In the genomic region with DNA sequence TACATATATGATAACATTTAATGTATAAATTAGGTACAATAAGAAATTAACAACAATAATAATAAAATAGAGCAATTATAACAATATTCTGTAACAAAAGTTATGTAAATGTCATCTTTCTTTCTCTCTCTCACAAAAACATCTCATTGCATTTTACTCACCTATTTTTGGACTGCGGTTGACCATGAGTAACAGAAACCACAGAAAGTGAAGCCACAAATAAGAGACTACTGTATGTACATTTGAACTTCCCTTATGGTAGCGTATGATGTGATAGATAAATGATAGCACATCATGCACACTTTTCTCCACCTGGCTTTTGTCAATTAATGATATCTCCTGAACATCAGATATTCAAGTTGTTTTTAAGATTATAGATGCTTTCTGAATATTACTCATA, we compare ENCODE assay signal across 1 cellular context.
TF ChIP-seq lines count a peak whose summit lies in the region.

No MANE protein-coding gene starts in this region.

TF ChIP-seq in GM12878, 131 proteins besides CTCF, POLR2A, EP300 and RAD21 (continued from another document and continues in another):
- TF ChIP-seq, protein P1, sequence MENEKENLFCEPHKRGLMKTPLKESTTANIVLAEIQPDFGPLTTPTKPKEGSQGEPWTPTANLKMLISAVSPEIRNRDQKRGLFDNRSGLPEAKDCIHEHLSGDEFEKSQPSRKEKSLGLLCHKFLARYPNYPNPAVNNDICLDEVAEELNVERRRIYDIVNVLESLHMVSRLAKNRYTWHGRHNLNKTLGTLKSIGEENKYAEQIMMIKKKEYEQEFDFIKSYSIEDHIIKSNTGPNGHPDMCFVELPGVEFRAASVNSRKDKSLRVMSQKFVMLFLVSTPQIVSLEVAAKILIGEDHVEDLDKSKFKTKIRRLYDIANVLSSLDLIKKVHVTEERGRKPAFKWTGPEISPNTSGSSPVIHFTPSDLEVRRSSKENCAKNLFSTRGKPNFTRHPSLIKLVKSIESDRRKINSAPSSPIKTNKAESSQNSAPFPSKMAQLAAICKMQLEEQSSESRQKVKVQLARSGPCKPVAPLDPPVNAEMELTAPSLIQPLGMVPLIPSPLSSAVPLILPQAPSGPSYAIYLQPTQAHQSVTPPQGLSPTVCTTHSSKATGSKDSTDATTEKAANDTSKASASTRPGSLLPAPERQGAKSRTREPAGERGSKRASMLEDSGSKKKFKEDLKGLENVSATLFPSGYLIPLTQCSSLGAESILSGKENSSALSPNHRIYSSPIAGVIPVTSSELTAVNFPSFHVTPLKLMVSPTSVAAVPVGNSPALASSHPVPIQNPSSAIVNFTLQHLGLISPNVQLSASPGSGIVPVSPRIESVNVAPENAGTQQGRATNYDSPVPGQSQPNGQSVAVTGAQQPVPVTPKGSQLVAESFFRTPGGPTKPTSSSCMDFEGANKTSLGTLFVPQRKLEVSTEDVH (IDR thresholded peaks at IDR 0.05; ENCODE audit: low read depth, partially characterized antibody): no peak
- TF ChIP-seq KDM1A (IDR thresholded peaks at IDR 0.05; ENCODE audit: borderline replicate concordance) (no peak), NFIC (IDR thresholded peaks at IDR 0.05; ENCODE audit: low read depth, low read length) (peak; percentile 87), MEF2B (IDR thresholded peaks at IDR 0.05; ENCODE audit: partially characterized antibody, poor library complexity, severe bottlenecking) (peak; percentile 96), TBL1XR1 (IDR thresholded peaks at IDR 0.05; ENCODE audit: low read depth, low read length) (peak; percentile 85), IKZF1 (conservative IDR thresholded peaks at IDR 0.05) (no peak), CBFB (IDR thresholded peaks at IDR 0.05; ENCODE audit: low read depth) (peak; percentile 97), TCF3 (IDR thresholded peaks at IDR 0.05; ENCODE audit: borderline replicate concordance, insufficient read depth, low read depth, low read length) (no peak), BCL11A (IDR thresholded peaks at IDR 0.05; ENCODE audit: low read depth, low read length) (peak; percentile 51; the same call in 1 of the 2 replicates), BMI1 (IDR thresholded peaks at IDR 0.05; ENCODE audit: borderline replicate concordance) (0 out of 2 replicates have a peak, but pooled peaks have one; percentile 7), HDGF (IDR thresholded peaks at IDR 0.05) (no peak), POLR2AphosphoS5 (IDR thresholded peaks at IDR 0.05; ENCODE audit: low read length) (no peak), TCF7 (IDR thresholded peaks at IDR 0.05; ENCODE audit: borderline replicate concordance) (0 out of 2 replicates have a peak, but pooled peaks have one; percentile 27), PML (IDR thresholded peaks at IDR 0.05; ENCODE audit: low read length) (0 out of 2 replicates have a peak, but pooled peaks have one; percentile 39), NR2F1 (conservative IDR thresholded peaks at IDR 0.05) (peak; percentile 59; the same call in 1 of the 2 replicates), JUNB (IDR thresholded peaks at IDR 0.05) (peak; percentile 56; the same call in 1 of the 2 replicates), RAD51 (IDR thresholded peaks at IDR 0.05) (no peak), SMARCA5 (IDR thresholded peaks at IDR 0.05) (no peak), ZBED1 (IDR thresholded peaks at IDR 0.05; ENCODE audit: borderline replicate concordance) (0 out of 2 replicates have a peak, but pooled peaks have one; percentile 72), RELA (IDR thresholded peaks at IDR 0.05; ENCODE audit: borderline replicate concordance, partially characterized antibody) (no peak), IKZF2 (IDR thresholded peaks at IDR 0.05) (peak in 1 of 2 experiments; percentile 40; a peak in 1 of 4 replicates), PAX8 (IDR thresholded peaks at IDR 0.05) (no peak), HDAC6 (IDR thresholded peaks at IDR 0.05; ENCODE audit: unreplicated experiment) (no peak), BRCA1 (IDR thresholded peaks at IDR 0.05; ENCODE audit: low read depth, low read length) (no peak), CEBPB (IDR thresholded peaks at IDR 0.05; ENCODE audit: borderline replicate concordance in 1 of 2, low read depth in 2 of 2, low read length in 2 of 2) (peak in 1 of 2 experiments; percentile 68; a peak in 1 of 4 replicates), CHD4 (IDR thresholded peaks at IDR 0.05) (no peak), POLR2AphosphoS2 (IDR thresholded peaks at IDR 0.05; ENCODE audit: low read depth, low read length) (no peak), RCOR1 (conservative IDR thresholded peaks at IDR 0.05; ENCODE audit: low read depth, low read length) (0 out of 2 replicates have a peak, but pooled peaks have one; percentile 48), HDAC2 (IDR thresholded peaks at IDR 0.05) (no peak), MYC (IDR thresholded peaks at IDR 0.05; ENCODE audit: insufficient read depth, insufficient read length, insufficient replicate concordance, low read length, severe bottlenecking) (no peak), MEF2A (IDR thresholded peaks at IDR 0.05; ENCODE audit: insufficient read depth, low read depth, low read length) (peak; percentile 99), YY1 (IDR thresholded peaks at IDR 0.05; ENCODE audit: low read depth, low read length) (no peak), SREBF1 (IDR thresholded peaks at IDR 0.05; ENCODE audit: low read length) (no peak), SMAD1 (IDR thresholded peaks at IDR 0.05; ENCODE audit: low read depth, partially characterized antibody) (no peak), SREBF2 (IDR thresholded peaks at IDR 0.05; ENCODE audit: low read length) (no peak), RFX5 (IDR thresholded peaks at IDR 0.05; ENCODE audit: low read depth, low read length) (no peak), NFXL1 (IDR thresholded peaks at IDR 0.05; ENCODE audit: borderline replicate concordance) (no peak), CBX5 (IDR thresholded peaks at IDR 0.05; ENCODE audit: low read depth) (peak; percentile 23; the same call in 1 of the 2 replicates), CHD1 (IDR thresholded peaks at IDR 0.05; ENCODE audit: low read depth, low read length) (no peak), DPF2 (IDR thresholded peaks at IDR 0.05) (peak; percentile 53; the same call in 1 of the 2 replicates), MTA2 (IDR thresholded peaks at IDR 0.05; ENCODE audit: low read depth) (peak; percentile 64; the same call in 1 of the 2 replicates), STAT3 (IDR thresholded peaks at IDR 0.05; ENCODE audit: low read depth, low read length) (no peak), CREB1 (IDR thresholded peaks at IDR 0.05; ENCODE audit: low read depth) (peak; percentile 49; the same call in 1 of the 2 replicates), FOXK2 (IDR thresholded peaks at IDR 0.05) (no peak), YBX1 (IDR thresholded peaks at IDR 0.05) (no peak), SIX5 (IDR thresholded peaks at IDR 0.05; ENCODE audit: low read depth, low read length, severe bottlenecking) (no peak), LARP7 (IDR thresholded peaks at IDR 0.05) (no peak), KLF5 (IDR thresholded peaks at IDR 0.05; ENCODE audit: partially characterized antibody) (no peak), POU2F2 (IDR thresholded peaks at IDR 0.05; ENCODE audit: borderline replicate concordance, low read depth, low read length) (peak; percentile 40; the same call in 1 of the 3 replicates), GATAD2B (conservative IDR thresholded peaks at IDR 0.05; ENCODE audit: low read depth) (no peak), RB1 (IDR thresholded peaks at IDR 0.05; ENCODE audit: borderline replicate concordance) (no peak)
- TF ChIP-seq, protein P2, sequence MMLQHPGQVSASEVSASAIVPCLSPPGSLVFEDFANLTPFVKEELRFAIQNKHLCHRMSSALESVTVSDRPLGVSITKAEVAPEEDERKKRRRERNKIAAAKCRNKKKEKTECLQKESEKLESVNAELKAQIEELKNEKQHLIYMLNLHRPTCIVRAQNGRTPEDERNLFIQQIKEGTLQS (IDR thresholded peaks at IDR 0.05; ENCODE audit: borderline replicate concordance, extremely low read depth, low read depth, low read length): no peak
- TF ChIP-seq, protein P3, sequence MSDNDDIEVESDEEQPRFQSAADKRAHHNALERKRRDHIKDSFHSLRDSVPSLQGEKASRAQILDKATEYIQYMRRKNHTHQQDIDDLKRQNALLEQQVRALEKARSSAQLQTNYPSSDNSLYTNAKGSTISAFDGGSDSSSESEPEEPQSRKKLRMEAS (IDR thresholded peaks at IDR 0.05; ENCODE audit: low read depth, low read length): no peak
- TF ChIP-seq, protein P4, sequence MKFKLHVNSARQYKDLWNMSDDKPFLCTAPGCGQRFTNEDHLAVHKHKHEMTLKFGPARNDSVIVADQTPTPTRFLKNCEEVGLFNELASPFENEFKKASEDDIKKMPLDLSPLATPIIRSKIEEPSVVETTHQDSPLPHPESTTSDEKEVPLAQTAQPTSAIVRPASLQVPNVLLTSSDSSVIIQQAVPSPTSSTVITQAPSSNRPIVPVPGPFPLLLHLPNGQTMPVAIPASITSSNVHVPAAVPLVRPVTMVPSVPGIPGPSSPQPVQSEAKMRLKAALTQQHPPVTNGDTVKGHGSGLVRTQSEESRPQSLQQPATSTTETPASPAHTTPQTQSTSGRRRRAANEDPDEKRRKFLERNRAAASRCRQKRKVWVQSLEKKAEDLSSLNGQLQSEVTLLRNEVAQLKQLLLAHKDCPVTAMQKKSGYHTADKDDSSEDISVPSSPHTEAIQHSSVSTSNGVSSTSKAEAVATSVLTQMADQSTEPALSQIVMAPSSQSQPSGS (IDR thresholded peaks at IDR 0.05; ENCODE audit: low read length): peak; percentile 91
- TF ChIP-seq, protein P5, sequence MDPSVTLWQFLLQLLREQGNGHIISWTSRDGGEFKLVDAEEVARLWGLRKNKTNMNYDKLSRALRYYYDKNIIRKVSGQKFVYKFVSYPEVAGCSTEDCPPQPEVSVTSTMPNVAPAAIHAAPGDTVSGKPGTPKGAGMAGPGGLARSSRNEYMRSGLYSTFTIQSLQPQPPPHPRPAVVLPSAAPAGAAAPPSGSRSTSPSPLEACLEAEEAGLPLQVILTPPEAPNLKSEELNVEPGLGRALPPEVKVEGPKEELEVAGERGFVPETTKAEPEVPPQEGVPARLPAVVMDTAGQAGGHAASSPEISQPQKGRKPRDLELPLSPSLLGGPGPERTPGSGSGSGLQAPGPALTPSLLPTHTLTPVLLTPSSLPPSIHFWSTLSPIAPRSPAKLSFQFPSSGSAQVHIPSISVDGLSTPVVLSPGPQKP (IDR thresholded peaks at IDR 0.05; ENCODE audit: low read depth, low read length): no peak
- TF ChIP-seq, protein P6, sequence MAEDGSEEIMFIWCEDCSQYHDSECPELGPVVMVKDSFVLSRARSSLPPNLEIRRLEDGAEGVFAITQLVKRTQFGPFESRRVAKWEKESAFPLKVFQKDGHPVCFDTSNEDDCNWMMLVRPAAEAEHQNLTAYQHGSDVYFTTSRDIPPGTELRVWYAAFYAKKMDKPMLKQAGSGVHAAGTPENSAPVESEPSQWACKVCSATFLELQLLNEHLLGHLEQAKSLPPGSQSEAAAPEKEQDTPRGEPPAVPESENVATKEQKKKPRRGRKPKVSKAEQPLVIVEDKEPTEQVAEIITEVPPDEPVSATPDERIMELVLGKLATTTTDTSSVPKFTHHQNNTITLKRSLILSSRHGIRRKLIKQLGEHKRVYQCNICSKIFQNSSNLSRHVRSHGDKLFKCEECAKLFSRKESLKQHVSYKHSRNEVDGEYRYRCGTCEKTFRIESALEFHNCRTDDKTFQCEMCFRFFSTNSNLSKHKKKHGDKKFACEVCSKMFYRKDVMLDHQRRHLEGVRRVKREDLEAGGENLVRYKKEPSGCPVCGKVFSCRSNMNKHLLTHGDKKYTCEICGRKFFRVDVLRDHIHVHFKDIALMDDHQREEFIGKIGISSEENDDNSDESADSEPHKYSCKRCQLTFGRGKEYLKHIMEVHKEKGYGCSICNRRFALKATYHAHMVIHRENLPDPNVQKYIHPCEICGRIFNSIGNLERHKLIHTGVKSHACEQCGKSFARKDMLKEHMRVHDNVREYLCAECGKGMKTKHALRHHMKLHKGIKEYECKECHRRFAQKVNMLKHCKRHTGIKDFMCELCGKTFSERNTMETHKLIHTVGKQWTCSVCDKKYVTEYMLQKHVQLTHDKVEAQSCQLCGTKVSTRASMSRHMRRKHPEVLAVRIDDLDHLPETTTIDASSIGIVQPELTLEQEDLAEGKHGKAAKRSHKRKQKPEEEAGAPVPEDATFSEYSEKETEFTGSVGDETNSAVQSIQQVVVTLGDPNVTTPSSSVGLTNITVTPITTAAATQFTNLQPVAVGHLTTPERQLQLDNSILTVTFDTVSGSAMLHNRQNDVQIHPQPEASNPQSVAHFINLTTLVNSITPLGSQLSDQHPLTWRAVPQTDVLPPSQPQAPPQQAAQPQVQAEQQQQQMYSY (CRISPR knock-in tag; IDR thresholded peaks at IDR 0.05): no peak
- TF ChIP-seq, protein P7, sequence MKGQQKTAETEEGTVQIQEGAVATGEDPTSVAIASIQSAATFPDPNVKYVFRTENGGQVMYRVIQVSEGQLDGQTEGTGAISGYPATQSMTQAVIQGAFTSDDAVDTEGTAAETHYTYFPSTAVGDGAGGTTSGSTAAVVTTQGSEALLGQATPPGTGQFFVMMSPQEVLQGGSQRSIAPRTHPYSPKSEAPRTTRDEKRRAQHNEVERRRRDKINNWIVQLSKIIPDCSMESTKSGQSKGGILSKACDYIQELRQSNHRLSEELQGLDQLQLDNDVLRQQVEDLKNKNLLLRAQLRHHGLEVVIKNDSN (IDR thresholded peaks at IDR 0.05; ENCODE audit: borderline replicate concordance, extremely low read length, insufficient read depth, low read depth, low read length): no peak
- TF ChIP-seq, protein P8, sequence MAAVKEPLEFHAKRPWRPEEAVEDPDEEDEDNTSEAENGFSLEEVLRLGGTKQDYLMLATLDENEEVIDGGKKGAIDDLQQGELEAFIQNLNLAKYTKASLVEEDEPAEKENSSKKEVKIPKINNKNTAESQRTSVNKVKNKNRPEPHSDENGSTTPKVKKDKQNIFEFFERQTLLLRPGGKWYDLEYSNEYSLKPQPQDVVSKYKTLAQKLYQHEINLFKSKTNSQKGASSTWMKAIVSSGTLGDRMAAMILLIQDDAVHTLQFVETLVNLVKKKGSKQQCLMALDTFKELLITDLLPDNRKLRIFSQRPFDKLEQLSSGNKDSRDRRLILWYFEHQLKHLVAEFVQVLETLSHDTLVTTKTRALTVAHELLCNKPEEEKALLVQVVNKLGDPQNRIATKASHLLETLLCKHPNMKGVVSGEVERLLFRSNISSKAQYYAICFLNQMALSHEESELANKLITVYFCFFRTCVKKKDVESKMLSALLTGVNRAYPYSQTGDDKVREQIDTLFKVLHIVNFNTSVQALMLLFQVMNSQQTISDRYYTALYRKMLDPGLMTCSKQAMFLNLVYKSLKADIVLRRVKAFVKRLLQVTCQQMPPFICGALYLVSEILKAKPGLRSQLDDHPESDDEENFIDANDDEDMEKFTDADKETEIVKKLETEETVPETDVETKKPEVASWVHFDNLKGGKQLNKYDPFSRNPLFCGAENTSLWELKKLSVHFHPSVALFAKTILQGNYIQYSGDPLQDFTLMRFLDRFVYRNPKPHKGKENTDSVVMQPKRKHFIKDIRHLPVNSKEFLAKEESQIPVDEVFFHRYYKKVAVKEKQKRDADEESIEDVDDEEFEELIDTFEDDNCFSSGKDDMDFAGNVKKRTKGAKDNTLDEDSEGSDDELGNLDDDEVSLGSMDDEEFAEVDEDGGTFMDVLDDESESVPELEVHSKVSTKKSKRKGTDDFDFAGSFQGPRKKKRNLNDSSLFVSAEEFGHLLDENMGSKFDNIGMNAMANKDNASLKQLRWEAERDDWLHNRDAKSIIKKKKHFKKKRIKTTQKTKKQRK (IDR thresholded peaks at IDR 0.05; ENCODE audit: low read depth, low read length): no peak
